In genomic region chr2:169715379-169716228, GRCh38 we compare ENCODE assay signal across 10 cellular contexts. TPM values are rescaled to one million over a fixed set of nuclear protein-coding genes. Genes with fewer than 3 reads are reported as not detected.
DNase-seq lines count a peak whose midpoint lies in the region; ATAC-seq and TF ChIP-seq lines count a peak whose summit lies in the region.
"Had no signal": no experiment of that assay in that cellular context is flagged by ENCODE, and none has a peak within 500 bp of the region (broad histone marks: within the 10 kb centered on the region; RNA-seq: fewer than 3 reads in every experiment).

No MANE protein-coding gene starts in this region.

- H3K4me1 Mint-ChIP-seq in endothelial cell (ENCODE audit: unreplicated experiment): peaks cover 3% of the 10 kb centered on the region

- DNase-seq in HT-29 (ENCODE audit: low spot score) (peak; percentile 73), right cardiac atrium (no peak), stomach (peak; percentile 83), SIG-M5 treated with dmso at 0.1 percent for 504 hours (lab: John Stamatoyannopoulos, UW; ENCODE audit: unreplicated experiment) (no peak), endothelial cell (ENCODE audit: low spot score) (no peak)
- DNase-seq in activated CD8-positive, alpha-beta memory T cell treated with anti-CD3 and anti-CD28 coated beads for 24 hours: no peak
- DNase-seq: activated CD4-positive, alpha-beta T cell treated with anti-CD3 and anti-CD28 coated beads, Interleukin-2, amount 10 ng/mL, durations not matched to agents 24 days and 14 days; NCI-H187 had no signal

- H3K27ac ChIP-seq in VCaP (peak overlapping the region; percentile 97), right cardiac atrium (ENCODE audit: low read length) (no peak overlapping the region), stomach (peak overlapping the region; percentile 25 to 74 (median 38))

- H3K36me3 ChIP-seq in stomach: no peaks in the 10 kb centered on the region

- TF ChIP-seq CTCF in VCaP (conservative IDR thresholded peaks at IDR 0.05): no peak
- TF ChIP-seq CTCF in stomach (IDR thresholded peaks at IDR 0.05): no peak
- TF ChIP-seq CTCF in endothelial cell (IDR thresholded peaks at IDR 0.05; ENCODE audit: unreplicated experiment): no peak

- no peaks in the 10 kb centered on the region for H3K9me3 ChIP-seq in right cardiac atrium (ENCODE audit: control insufficient read depth, low read length)
- H3K9me3 ChIP-seq in stomach: no peaks in the 10 kb centered on the region

- no peak overlapping the region for H3K4me3 ChIP-seq in right cardiac atrium (ENCODE audit: low read length)
- peak overlapping the region; percentile 28 to 49 (median 37) for H3K4me3 ChIP-seq in stomach

- TF ChIP-seq POLR2A in stomach (IDR thresholded peaks at IDR 0.05): no peak

- no peak overlapping the region for H3K27ac Mint-ChIP-seq in endothelial cell (ENCODE audit: unreplicated experiment)
- H3K27ac Mint-ChIP-seq: activated CD4-positive, alpha-beta T cell treated with anti-CD3 and anti-CD28 coated beads, Interleukin-2, amount 10 ng/mL, durations not matched to agents 24 days and 14 days; stimulated activated naive CD8-positive, alpha-beta T cell treated with anti-CD3 and anti-CD28 coated beads, Interleukin-15, Interleukin-2, amounts not matched to agents 100 ng/mL and 50 ng/mL, for 24 hours had no signal

- H3K27me3 ChIP-seq in right cardiac atrium (ENCODE audit: control insufficient read depth, insufficient read depth) (no peaks in the 10 kb centered on the region), stomach (no peaks in the 10 kb centered on the region)

- TF ChIP-seq EP300 in stomach (IDR thresholded peaks at IDR 0.05): no peak

- H3K4me3 Mint-ChIP-seq in endothelial cell (ENCODE audit: unreplicated experiment): no peak overlapping the region
- H3K4me3 Mint-ChIP-seq: activated CD4-positive, alpha-beta T cell treated with anti-CD3 and anti-CD28 coated beads, Interleukin-2, amount 10 ng/mL, durations not matched to agents 24 days and 14 days; stimulated activated naive CD8-positive, alpha-beta T cell treated with anti-CD3 and anti-CD28 coated beads, Interleukin-15, Interleukin-2, amounts not matched to agents 100 ng/mL and 50 ng/mL, for 24 hours had no signal

- peaks cover 2% of the 10 kb centered on the region for H3K27me3 Mint-ChIP-seq in endothelial cell (ENCODE audit: unreplicated experiment)
- H3K27me3 Mint-ChIP-seq: activated CD4-positive, alpha-beta T cell treated with anti-CD3 and anti-CD28 coated beads, Interleukin-2, amount 10 ng/mL, durations not matched to agents 24 days and 14 days; stimulated activated naive CD8-positive, alpha-beta T cell treated with anti-CD3 and anti-CD28 coated beads, Interleukin-15, Interleukin-2, amounts not matched to agents 100 ng/mL and 50 ng/mL, for 24 hours had no signal

- peaks cover 4% of the 10 kb centered on the region for H3K9me3 Mint-ChIP-seq in endothelial cell (ENCODE audit: unreplicated experiment)
- H3K9me3 Mint-ChIP-seq: stimulated activated naive CD8-positive, alpha-beta T cell treated with anti-CD3 and anti-CD28 coated beads, Interleukin-15, Interleukin-2, amounts not matched to agents 100 ng/mL and 50 ng/mL, for 24 hours had no signal

- H3K4me1 ChIP-seq in right cardiac atrium (ENCODE audit: control insufficient read depth, insufficient read depth, low read length) (peaks cover 16% of the 10 kb centered on the region), stomach (peaks cover 16 to 28% (median 24%) of the 10 kb centered on the region in 4 donors)

- H3K36me3 Mint-ChIP-seq in endothelial cell (ENCODE audit: low read depth, unreplicated experiment): peaks cover 6% of the 10 kb centered on the region

- peak; percentile 12 to 32 for ATAC-seq in right cardiac atrium

- 31% methylated on average over 17 of the region's 17 CpGs for WGBS in right cardiac atrium
- WGBS in stomach, 5 donors: 20 to 27% (median 22%) methylated on average over 17 of the region's 17 CpGs

- intact Hi-C loops in right cardiac atrium (cut with DNase I): no loop called here
- intact Hi-C loops in stomach (cut with DNase I; ENCODE audit: low total_unique reads): no loop called here

RNA-seq across cellular contexts. Expression of gene KLHL23, which starts 18.0 kb away (rescaled TPM):
- 5.4 and 12.1 TPM in 2 replicates for total RNA-seq in HT-29 (2014; rRNA removed; shearing (Covaris generic))
- 10 to 100 TPM; 22.5 to 29.5 (median 25.7) TPM for total RNA-seq in right cardiac atrium
- 16.7 TPM for polyA plus RNA-seq in right cardiac atrium
- 10 to 100 TPM in 3 of 5 donors, 1 to 10 TPM in 2; 5.3 to 37.3 (median 10.3) TPM for total RNA-seq in stomach
- 1 to 10 TPM; 3.7 to 5.8 (median 5.3) TPM for polyA plus RNA-seq in stomach
- total RNA-seq in endothelial cell (ENCODE audit: unreplicated experiment): 22.1 TPM

RNA-seq across cellular contexts. Expression of gene PHOSPHO2, which starts 21.3 kb away (rescaled TPM):
- total RNA-seq in HT-29 (2014; rRNA removed; shearing (Covaris generic)): 4.4 and 8.2 TPM in 2 replicates
- 1 to 10 TPM; 4.1 to 5.9 (median 4.4) TPM for total RNA-seq in right cardiac atrium
- 3.5 TPM for polyA plus RNA-seq in right cardiac atrium
- 10 to 100 TPM in 2 of 5 donors, 1 to 10 TPM in 3; 1.3 to 22.0 (median 4.2) TPM for total RNA-seq in stomach
- 1 to 10 TPM; 2.2 to 4.3 (median 3.7) TPM for polyA plus RNA-seq in stomach
- 10.5 TPM for total RNA-seq in endothelial cell (ENCODE audit: unreplicated experiment)

RNA-seq across cellular contexts. Expression of gene CFAP210, which starts 21.4 kb away (rescaled TPM):
- not detected in 2 replicates for total RNA-seq in HT-29 (2014; rRNA removed; shearing (Covaris generic))
- total RNA-seq in right cardiac atrium (not detected), stomach (under 1 TPM in 1 of 5 donors, not detected in 4; 0.37 TPM), endothelial cell (ENCODE audit: unreplicated experiment) (0.41 TPM)
- polyA plus RNA-seq in right cardiac atrium (0.14 TPM), stomach (1 to 10 TPM in 1 of 3 donors, under 1 TPM in 1, not detected in 1; 0.23 to 2.1 TPM)
- total RNA-seq: activated CD4-positive, alpha-beta T cell treated with anti-CD3 and anti-CD28 coated beads, Interleukin-2, amount 10 ng/mL, durations not matched to agents 24 days and 14 days had no signal

Comparison
In these comparisons a context has a peak if more than half of its experiments do, and no peak if none do; other contexts are left out.
1. DNase-seq: peak in HT-29 (single experiment) and stomach (single experiment); none in right cardiac atrium (0 of 3), SIG-M5 treated with dmso at 0.1 percent for 504 hours (single experiment), activated CD8-positive, alpha-beta memory T cell treated with anti-CD3 and anti-CD28 coated beads for 24 hours (single experiment) and endothelial cell (single experiment).